ENCODE assay signal across 15 cellular contexts in genomic region chr1:155455588-155456195, GRCh38.
DNase-seq lines count a peak whose midpoint lies in the region; ATAC-seq and TF ChIP-seq lines count a peak whose summit lies in the region.
"Had no signal": no experiment of that assay in that cellular context is flagged by ENCODE, and none has a peak within 500 bp of the region (broad histone marks: within the 10 kb centered on the region; RNA-seq: fewer than 3 reads in every experiment).

No MANE protein-coding gene starts in this region.

- POLR2A ChIA-PET in WTC11 (lab: Charles Lee): no interaction called here

- H3K4me3 ChIP-seq in KMS-11 (IDR thresholded peaks at IDR 0.05; ENCODE audit: insufficient read depth, low read depth, low read length) (no peak overlapping the region), choroid plexus epithelial cell (ENCODE audit: low read depth, low read length) (no peak overlapping the region)
- H3K4me3 ChIP-seq: ovary had no signal

- no peak overlapping the region for H3K9ac ChIP-seq in KMS-11

- ATAC-seq in GM21786 (IDR thresholded peaks at IDR 0.05; ENCODE audit: unreplicated experiment) (no peak), HG02885 (IDR thresholded peaks at IDR 0.05; ENCODE audit: poor library complexity, unreplicated experiment) (no peak), WTC11 (no peak)
- ATAC-seq: Panc1 had no signal

- H3K27me3 ChIP-seq in KMS-11 (ENCODE audit: insufficient read depth, low read depth): no peaks in the 10 kb centered on the region
- H3K27me3 ChIP-seq: ovary had no signal

- H3K9me3 Mint-ChIP-seq in mesothelial cell of epicardium: no peaks in the 10 kb centered on the region
- no peaks in the 10 kb centered on the region for H3K9me3 Mint-ChIP-seq in WTC11
- H3K9me3 Mint-ChIP-seq: stimulated activated naive CD8-positive, alpha-beta T cell treated with anti-CD3 and anti-CD28 coated beads, Interleukin-15, Interleukin-2, amounts not matched to agents 100 ng/mL and 50 ng/mL, for 24 hours had no signal

- CTCF ChIA-PET in WTC11 (lab: Charles Lee): interaction anchor here (1.1 kb wide), 1 partner anchor 131 kb away, joined by 3 read pairs; no protein-coding TSS in a partner anchor

- peak overlapping the region; percentile 10; the same call in 1 of the 2 replicates for H3K27ac ChIP-seq in KMS-11
- H3K27ac ChIP-seq: epithelial cell of prostate, ovary had no signal

- H3K27ac Mint-ChIP-seq in mesothelial cell of epicardium (peak overlapping the region; percentile 86), WTC11 (no peak overlapping the region)
- H3K27ac Mint-ChIP-seq: stimulated activated naive CD8-positive, alpha-beta T cell treated with anti-CD3 and anti-CD28 coated beads, Interleukin-15, Interleukin-2, amounts not matched to agents 100 ng/mL and 50 ng/mL, for 24 hours had no signal

- peaks cover 47% of the 10 kb centered on the region for H3K4me1 ChIP-seq in KMS-11 (ENCODE audit: low read depth, poor library complexity, severe bottlenecking)

- DNase-seq in D341Med (ENCODE audit: low spot score) (peak; percentile 61), choroid plexus epithelial cell (ENCODE audit: low read depth) (peak; percentile 41), mesothelial cell of epicardium (ENCODE audit: low spot score in 2 of 2, unreplicated experiment in 2 of 2) (no peak), WTC11 (ENCODE audit: low spot score) (no peak)
- DNase-seq: Calu3; islet precursor cell; NCI-H2081 treated with DMSO at 0.1 percent for 48 hours; ovary; stimulated activated CD4-positive, alpha-beta T cell treated with anti-CD3 and anti-CD28 coated beads, Interleukin-1b, Interleukin-23, amount 100 ng/mL, for 48 hours had no signal

- peak overlapping the region; percentile 11; the same call in 1 of the 2 replicates for H3K4me2 ChIP-seq in KMS-11

- H3K36me3 Mint-ChIP-seq in mesothelial cell of epicardium: peaks cover 17% of the 10 kb centered on the region
- 0 out of 2 replicates have a peak, but pooled peaks cover 4% of the 10 kb centered on the region for H3K36me3 Mint-ChIP-seq in WTC11

- H3K79me2 ChIP-seq in KMS-11 (ENCODE audit: insufficient read depth, low read depth): peaks cover under 1% of the 10 kb centered on the region; the same call in 1 of the 2 replicates

- no peaks in the 10 kb centered on the region; the same call in none of the 2 replicates for H3K36me3 ChIP-seq in KMS-11 (ENCODE audit: insufficient read depth)
- H3K36me3 ChIP-seq: ovary had no signal

- H3K27me3 Mint-ChIP-seq in mesothelial cell of epicardium (ENCODE audit: low read depth) (no peaks in the 10 kb centered on the region), WTC11 (ENCODE audit: low read depth) (no peaks in the 10 kb centered on the region)
- H3K27me3 Mint-ChIP-seq: stimulated activated naive CD8-positive, alpha-beta T cell treated with anti-CD3 and anti-CD28 coated beads, Interleukin-15, Interleukin-2, amounts not matched to agents 100 ng/mL and 50 ng/mL, for 24 hours had no signal

- H3K4me3 Mint-ChIP-seq in mesothelial cell of epicardium (peak overlapping the region; percentile 16), WTC11 (no peak overlapping the region)
- H3K4me3 Mint-ChIP-seq: stimulated activated naive CD8-positive, alpha-beta T cell treated with anti-CD3 and anti-CD28 coated beads, Interleukin-15, Interleukin-2, amounts not matched to agents 100 ng/mL and 50 ng/mL, for 24 hours had no signal

- H4K20me1 ChIP-seq in KMS-11 (ENCODE audit: insufficient read depth): no peaks in the 10 kb centered on the region

- no peak for TF ChIP-seq CTCF in KMS-11 (conservative IDR thresholded peaks at IDR 0.05; ENCODE audit: low read depth, low read length)
- no peak for TF ChIP-seq CTCF in choroid plexus epithelial cell (conservative IDR thresholded peaks at IDR 0.05; ENCODE audit: low read depth, low read length)
- no peak for TF ChIP-seq CTCF in mesothelial cell of epicardium (IDR thresholded peaks at IDR 0.05; ENCODE audit: unreplicated experiment)
- no peak for TF ChIP-seq CTCF in WTC11 (IDR thresholded peaks at IDR 0.05)

- H2AFZ ChIP-seq in KMS-11 (ENCODE audit: low read depth): no peak overlapping the region

- H3K4me1 Mint-ChIP-seq in mesothelial cell of epicardium (peaks cover 61% of the 10 kb centered on the region), WTC11 (no peaks in the 10 kb centered on the region)

TF ChIP-seq in WTC11, 78 proteins besides CTCF, POLR2A, EP300 and RAD21 (continues in another document):
- TF ChIP-seq CBFB (CRISPR knock-in tag; IDR thresholded peaks at IDR 0.05; ENCODE audit: low read depth) (no peak), ZNF317 (CRISPR knock-in tag; IDR thresholded peaks at IDR 0.05; ENCODE audit: borderline replicate concordance, low read depth) (no peak), MYBL2 (CRISPR knock-in tag; IDR thresholded peaks at IDR 0.05) (no peak), NR1H2 (CRISPR knock-in tag; IDR thresholded peaks at IDR 0.05) (no peak), ZBTB21 (CRISPR knock-in tag; IDR thresholded peaks at IDR 0.05; ENCODE audit: borderline replicate concordance) (no peak), IRF2 (CRISPR knock-in tag; IDR thresholded peaks at IDR 0.05; ENCODE audit: borderline replicate concordance, low read depth) (no peak), ZNF232 (CRISPR knock-in tag; IDR thresholded peaks at IDR 0.05) (no peak), SMAD3 (CRISPR knock-in tag; IDR thresholded peaks at IDR 0.05; ENCODE audit: borderline replicate concordance) (no peak), RORB (CRISPR knock-in tag; IDR thresholded peaks at IDR 0.05) (no peak), E2F5 (CRISPR knock-in tag; IDR thresholded peaks at IDR 0.05) (no peak), PREB (CRISPR knock-in tag; IDR thresholded peaks at IDR 0.05; ENCODE audit: borderline replicate concordance) (no peak), EMX1 (CRISPR knock-in tag; IDR thresholded peaks at IDR 0.05) (no peak), ZNF423 (CRISPR knock-in tag; IDR thresholded peaks at IDR 0.05) (no peak), ZNF219 (CRISPR knock-in tag; IDR thresholded peaks at IDR 0.05; ENCODE audit: borderline replicate concordance) (no peak), ZNF281 (CRISPR knock-in tag; IDR thresholded peaks at IDR 0.05) (no peak)

Comparison
In these comparisons a context has a peak if more than half of its experiments do, and no peak if none do; other contexts are left out.
1. DNase-seq: peak in D341Med (single experiment) and choroid plexus epithelial cell (single experiment); none in mesothelial cell of epicardium (0 of 2) and WTC11 (single experiment).